In the genomic region with DNA sequence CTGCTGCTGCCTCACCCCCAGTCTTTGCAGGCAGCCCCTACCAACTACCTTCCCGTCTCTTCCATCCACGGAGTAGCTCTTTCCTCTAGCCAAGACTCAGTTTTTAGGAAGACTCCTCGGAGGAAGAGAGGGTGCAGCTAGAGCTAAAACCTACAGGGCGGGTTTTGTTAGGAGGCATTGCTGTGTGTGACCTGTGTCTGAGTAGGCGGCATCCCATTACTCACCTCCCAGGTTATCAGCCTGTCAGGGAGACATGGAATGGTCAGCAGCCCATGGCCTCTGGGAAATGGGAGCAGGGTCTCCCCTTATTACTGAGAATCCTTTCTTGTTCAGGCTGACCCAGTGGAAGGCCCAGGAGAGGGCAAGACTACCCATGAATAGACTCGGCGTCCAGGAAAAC, we compare ENCODE assay signal across 19 cellular contexts. TPM values are rescaled to one million over a fixed set of nuclear protein-coding genes. Genes with fewer than 3 reads are reported as not detected.
A peak's percentile ranks its signal among the peaks of the same experiment; 100 is the strongest.
DNase-seq lines count a peak whose midpoint lies in the region; ATAC-seq and TF ChIP-seq lines count a peak whose summit lies in the region.
"Had no signal": no experiment of that assay in that cellular context is flagged by ENCODE, and none has a peak within 500 bp of the region (broad histone marks: within the 10 kb centered on the region; RNA-seq: fewer than 3 reads in every experiment).

No MANE protein-coding gene starts in this region.

- H3K27ac Mint-ChIP-seq in WTC11 (no peak overlapping the region), type B pancreatic cell (no peak overlapping the region), Calu3 (ENCODE audit: unreplicated experiment) (no peak overlapping the region)
- H3K27ac Mint-ChIP-seq: HFFc6 had no signal

- H3K9me2 ChIP-seq in OCI-LY7 (ENCODE audit: insufficient read depth, low read length) = no peaks in the 10 kb centered on the region

- H3K36me3 ChIP-seq in A673 (ENCODE audit: insufficient read depth, low read length, poor library complexity, severe bottlenecking) (no peaks in the 10 kb centered on the region), OCI-LY7 (ENCODE audit: insufficient read depth, low read length) (no peaks in the 10 kb centered on the region)

- intact Hi-C loops in cardiac septum (cut with DNase I) = no loop called here
- intact Hi-C loops in left cardiac atrium (cut with DNase I) = loop anchor here in 1 of 2 donors (5.0 kb wide), 1 partner anchor 98 kb away; the partner anchor contains the start of gene C3orf20
- intact Hi-C loops in A673 (cut with micrococcal nuclease; ENCODE audit: unreplicated experiment) = loop anchor here (10.0 kb wide), 1 partner anchor 100 kb away; the partner anchor contains the start of gene C3orf20
- intact Hi-C loops in OCI-LY7 (cut with micrococcal nuclease; ENCODE audit: unreplicated experiment) = no loop called here
- intact Hi-C loops in Calu3 (cut with micrococcal nuclease; ENCODE audit: unreplicated experiment) = no loop called here

- H2AFZ ChIP-seq in OCI-LY7 (ENCODE audit: low read length) = no peak overlapping the region

- no peak overlapping the region for H3K4me3 ChIP-seq in A673 (ENCODE audit: low read depth, low read length, poor library complexity, severe bottlenecking)
- no peak overlapping the region for H3K4me3 ChIP-seq in OCI-LY7 (ENCODE audit: low read depth, low read length, poor library complexity, severe bottlenecking)
- H3K4me3 ChIP-seq: A549 had no signal

- DNase-seq in cardiac septum (ENCODE audit: low spot score) (peak; percentile 19), left cardiac atrium (no peak), WTC11 (ENCODE audit: low spot score) (peak; percentile 2), islet precursor cell (peak; percentile 43), type B pancreatic cell (ENCODE audit: extremely low spot score, unreplicated experiment) (peak; percentile 43), A673 (ENCODE audit: low spot score) (no peak), OCI-LY7 (ENCODE audit: low spot score) (no peak), Calu3 (no peak)
- DNase-seq: DMS79 treated with DMSO at 0.1 percent for 48 hours; HFFc6; KG1; NCI-H1105 treated with DMSO at 0.1 percent for 48 hours; NCI-H1694; NCI-H2081 treated with DMSO at 0.1 percent for 48 hours; NK-92 treated with Interleukin-12 subunit alpha and Interleukin-12 subunit beta, amount 100 ng/mL, for 24 hours; OCI-M1; SHP77 had no signal

- ATAC-seq in left cardiac atrium = no peak
- no peak for ATAC-seq in WTC11
- ATAC-seq: A549 had no signal

- H3K4me2 ChIP-seq in OCI-LY7 (ENCODE audit: low read length) = no peak overlapping the region
- H3K4me2 ChIP-seq: A549 had no signal

- no peaks in the 10 kb centered on the region for H3K27me3 ChIP-seq in A673 (replicated peaks; ENCODE audit: insufficient read depth, low read depth, low read length, poor library complexity)

- H3K9me3 ChIP-seq in A673 (ENCODE audit: low read depth, low read length, poor library complexity, severe bottlenecking) (peaks cover 6% of the 10 kb centered on the region), OCI-LY7 (ENCODE audit: low read length) (peaks cover 16% of the 10 kb centered on the region; the same call in 1 of the 2 replicates)

- H3K9me3 Mint-ChIP-seq in WTC11 (peaks cover 16% of the 10 kb centered on the region), type B pancreatic cell (no peaks in the 10 kb centered on the region), Calu3 (ENCODE audit: low read depth, unreplicated experiment) (peaks cover 4% of the 10 kb centered on the region)

- H3K4me1 Mint-ChIP-seq in WTC11 (peaks cover 22% of the 10 kb centered on the region), type B pancreatic cell (ENCODE audit: unreplicated experiment) (no peaks in the 10 kb centered on the region), Calu3 (ENCODE audit: low read depth, unreplicated experiment) (no peaks in the 10 kb centered on the region)

- no peaks in the 10 kb centered on the region for H3K27me3 Mint-ChIP-seq in WTC11 (ENCODE audit: low read depth)
- H3K27me3 Mint-ChIP-seq in type B pancreatic cell = no peaks in the 10 kb centered on the region
- H3K27me3 Mint-ChIP-seq in Calu3 (ENCODE audit: unreplicated experiment) = peaks cover 47% of the 10 kb centered on the region

- H3K36me3 Mint-ChIP-seq in WTC11 (no peaks in the 10 kb centered on the region), type B pancreatic cell (no peaks in the 10 kb centered on the region), Calu3 (ENCODE audit: insufficient read depth, unreplicated experiment) (no peaks in the 10 kb centered on the region)

- H4K20me1 ChIP-seq in OCI-LY7 (ENCODE audit: insufficient read depth, low read length) = no peaks in the 10 kb centered on the region

- no peak for TF ChIP-seq CTCF in WTC11 (IDR thresholded peaks at IDR 0.05)
- TF ChIP-seq CTCF in type B pancreatic cell (conservative IDR thresholded peaks at IDR 0.05) = no peak
- TF ChIP-seq CTCF in A673 (conservative IDR thresholded peaks at IDR 0.05; ENCODE audit: low read depth, low read length) = no peak
- no peak for TF ChIP-seq CTCF in OCI-LY7 (conservative IDR thresholded peaks at IDR 0.05; ENCODE audit: low read length)
- TF ChIP-seq CTCF in Calu3 (IDR thresholded peaks at IDR 0.05; ENCODE audit: unreplicated experiment) = no peak

- POLR2A ChIA-PET in WTC11 (lab: Charles Lee) (no interaction called here), A673 (lab: Charles Lee; ENCODE audit: low non-redundant PET) (no interaction called here), OCI-LY7 (lab: Charles Lee) (interaction anchor here (1.4 kb wide), 1 partner anchor 88 kb away, joined by 6 read pairs; no protein-coding TSS in a partner anchor)

- H3K4me3 Mint-ChIP-seq in WTC11 = no peak overlapping the region
- H3K4me3 Mint-ChIP-seq in type B pancreatic cell = no peak overlapping the region
- no peak overlapping the region for H3K4me3 Mint-ChIP-seq in Calu3 (ENCODE audit: low read depth, unreplicated experiment)
- H3K4me3 Mint-ChIP-seq: HFFc6 had no signal

- CTCF ChIA-PET in WTC11 (lab: Charles Lee) (interaction anchor here (0.9 to 2.1 kb wide), 5 partner anchors 9 to 147 kb away, joined by 3 to 14 read pairs (median 6); no protein-coding TSS in a partner anchor), A673 (lab: Charles Lee) (no interaction called here), OCI-LY7 (lab: Charles Lee; ENCODE audit: unreplicated experiment) (interaction anchor here (1.1 kb wide), 1 partner anchor 98 kb away, joined by 3 read pairs; no protein-coding TSS in a partner anchor), Calu3 (lab: Charles Lee) (no interaction called here)

- H3K79me2 ChIP-seq in OCI-LY7 (ENCODE audit: insufficient read depth, low read depth, low read length) = no peaks in the 10 kb centered on the region

- H3K27ac ChIP-seq in A673 (ENCODE audit: low read depth, low read length, poor library complexity, severe bottlenecking) (no peak overlapping the region), OCI-LY7 (ENCODE audit: low read depth, low read length, poor library complexity, severe bottlenecking) (no peak overlapping the region)
- H3K27ac ChIP-seq: A549, C4-2B had no signal

- H3K4me1 ChIP-seq in A673 (ENCODE audit: insufficient read depth, low read length, poor library complexity, severe bottlenecking) = no peaks in the 10 kb centered on the region
- H3K4me1 ChIP-seq in OCI-LY7 (ENCODE audit: insufficient read depth, low read length, poor library complexity, severe bottlenecking) = no peaks in the 10 kb centered on the region
- H3K4me1 ChIP-seq: A549 had no signal

- BruUV-seq in A673 (replicated peaks; lab: Mats Ljungman, UMichigan) (no TSS peak), OCI-LY7 (replicated peaks; lab: Mats Ljungman, UMichigan) (no TSS peak), Calu3 (replicated peaks; lab: Mats Ljungman, UMichigan) (no TSS peak)

TF ChIP-seq in WTC11, 78 proteins besides CTCF, POLR2A, EP300 and RAD21 (continues in another document):
- no peak for TF ChIP-seq CREM (CRISPR knock-in tag; IDR thresholded peaks at IDR 0.05)
- no peak for TF ChIP-seq IRF2 (CRISPR knock-in tag; IDR thresholded peaks at IDR 0.05; ENCODE audit: borderline replicate concordance, low read depth)
- TF ChIP-seq CDX4 (CRISPR knock-in tag; IDR thresholded peaks at IDR 0.05; ENCODE audit: borderline replicate concordance) = no peak
- TF ChIP-seq TCF7 (CRISPR knock-in tag; IDR thresholded peaks at IDR 0.05; ENCODE audit: low read depth) = no peak
- no peak for TF ChIP-seq NR2C2 (CRISPR knock-in tag; IDR thresholded peaks at IDR 0.05)
- TF ChIP-seq ETV6 (CRISPR knock-in tag; IDR thresholded peaks at IDR 0.05) = no peak
- TF ChIP-seq GTF2I (CRISPR knock-in tag; conservative IDR thresholded peaks at IDR 0.05) = no peak
- TF ChIP-seq TEAD1 (CRISPR knock-in tag; IDR thresholded peaks at IDR 0.05) = no peak
- TF ChIP-seq, protein P1, sequence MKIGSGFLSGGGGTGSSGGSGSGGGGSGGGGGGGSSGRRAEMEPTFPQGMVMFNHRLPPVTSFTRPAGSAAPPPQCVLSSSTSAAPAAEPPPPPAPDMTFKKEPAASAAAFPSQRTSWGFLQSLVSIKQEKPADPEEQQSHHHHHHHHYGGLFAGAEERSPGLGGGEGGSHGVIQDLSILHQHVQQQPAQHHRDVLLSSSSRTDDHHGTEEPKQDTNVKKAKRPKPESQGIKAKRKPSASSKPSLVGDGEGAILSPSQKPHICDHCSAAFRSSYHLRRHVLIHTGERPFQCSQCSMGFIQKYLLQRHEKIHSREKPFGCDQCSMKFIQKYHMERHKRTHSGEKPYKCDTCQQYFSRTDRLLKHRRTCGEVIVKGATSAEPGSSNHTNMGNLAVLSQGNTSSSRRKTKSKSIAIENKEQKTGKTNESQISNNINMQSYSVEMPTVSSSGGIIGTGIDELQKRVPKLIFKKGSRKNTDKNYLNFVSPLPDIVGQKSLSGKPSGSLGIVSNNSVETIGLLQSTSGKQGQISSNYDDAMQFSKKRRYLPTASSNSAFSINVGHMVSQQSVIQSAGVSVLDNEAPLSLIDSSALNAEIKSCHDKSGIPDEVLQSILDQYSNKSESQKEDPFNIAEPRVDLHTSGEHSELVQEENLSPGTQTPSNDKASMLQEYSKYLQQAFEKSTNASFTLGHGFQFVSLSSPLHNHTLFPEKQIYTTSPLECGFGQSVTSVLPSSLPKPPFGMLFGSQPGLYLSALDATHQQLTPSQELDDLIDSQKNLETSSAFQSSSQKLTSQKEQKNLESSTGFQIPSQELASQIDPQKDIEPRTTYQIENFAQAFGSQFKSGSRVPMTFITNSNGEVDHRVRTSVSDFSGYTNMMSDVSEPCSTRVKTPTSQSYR (CRISPR knock-in tag; IDR thresholded peaks at IDR 0.05) = no peak

RNA-seq across cellular contexts. Expression of gene FGD5, which starts 43.8 kb away (rescaled TPM):
- 15.6 TPM for total RNA-seq in cardiac septum
- total RNA-seq in left cardiac atrium = 10 to 100 TPM; 19.3 to 28.7 TPM
- 18.3 to 20.0 TPM (median 19.3 TPM) in 3 replicates for total RNA-seq in WTC11 (2021)
- 1.6 and 15.3 TPM in 2 replicates for total RNA-seq in type B pancreatic cell (ENCODE audit: low replicate concordance)
- not detected in 2 replicates for total RNA-seq in A673 (2021)
- 0.05 and 0.09 TPM in 2 replicates for total RNA-seq in OCI-LY7 (2014; rRNA removed; shearing (Covaris generic))
- 0.21 TPM in 1 of 2 replicates, not detected in the other for total RNA-seq in OCI-LY7 (2022)
- total RNA-seq in Calu3 (2022) = not detected in 2 replicates
- total RNA-seq: HFFc6 had no signal

Comparison
In these comparisons a context has a peak if more than half of its experiments do, and no peak if none do; other contexts are left out.
1. DNase-seq: peak in cardiac septum (single experiment), WTC11 (single experiment), islet precursor cell (single experiment) and type B pancreatic cell (single experiment); none in left cardiac atrium (single experiment), A673 (single experiment), OCI-LY7 (single experiment) and Calu3 (single experiment).
2. CTCF ChIA-PET loops: an anchor here in WTC11 (0.9 to 2.1 kb wide) and OCI-LY7 (1.1 kb wide); none called in A673 and Calu3.